In genomic region chr6:7312616-7313504, GRCh38 we compare ENCODE assay signal across 1 cellular context.
TF ChIP-seq lines count a peak whose summit lies in the region.

TSS of gene SSR1 (minus strand) at chr6:7313199. CDS start at chr6:7313120, 79 bp downstream.

TF ChIP-seq in HEK293, 187 proteins besides CTCF, POLR2A, EP300 and RAD21 (continued from another document and continues in another):
- TF ChIP-seq, protein P1, sequence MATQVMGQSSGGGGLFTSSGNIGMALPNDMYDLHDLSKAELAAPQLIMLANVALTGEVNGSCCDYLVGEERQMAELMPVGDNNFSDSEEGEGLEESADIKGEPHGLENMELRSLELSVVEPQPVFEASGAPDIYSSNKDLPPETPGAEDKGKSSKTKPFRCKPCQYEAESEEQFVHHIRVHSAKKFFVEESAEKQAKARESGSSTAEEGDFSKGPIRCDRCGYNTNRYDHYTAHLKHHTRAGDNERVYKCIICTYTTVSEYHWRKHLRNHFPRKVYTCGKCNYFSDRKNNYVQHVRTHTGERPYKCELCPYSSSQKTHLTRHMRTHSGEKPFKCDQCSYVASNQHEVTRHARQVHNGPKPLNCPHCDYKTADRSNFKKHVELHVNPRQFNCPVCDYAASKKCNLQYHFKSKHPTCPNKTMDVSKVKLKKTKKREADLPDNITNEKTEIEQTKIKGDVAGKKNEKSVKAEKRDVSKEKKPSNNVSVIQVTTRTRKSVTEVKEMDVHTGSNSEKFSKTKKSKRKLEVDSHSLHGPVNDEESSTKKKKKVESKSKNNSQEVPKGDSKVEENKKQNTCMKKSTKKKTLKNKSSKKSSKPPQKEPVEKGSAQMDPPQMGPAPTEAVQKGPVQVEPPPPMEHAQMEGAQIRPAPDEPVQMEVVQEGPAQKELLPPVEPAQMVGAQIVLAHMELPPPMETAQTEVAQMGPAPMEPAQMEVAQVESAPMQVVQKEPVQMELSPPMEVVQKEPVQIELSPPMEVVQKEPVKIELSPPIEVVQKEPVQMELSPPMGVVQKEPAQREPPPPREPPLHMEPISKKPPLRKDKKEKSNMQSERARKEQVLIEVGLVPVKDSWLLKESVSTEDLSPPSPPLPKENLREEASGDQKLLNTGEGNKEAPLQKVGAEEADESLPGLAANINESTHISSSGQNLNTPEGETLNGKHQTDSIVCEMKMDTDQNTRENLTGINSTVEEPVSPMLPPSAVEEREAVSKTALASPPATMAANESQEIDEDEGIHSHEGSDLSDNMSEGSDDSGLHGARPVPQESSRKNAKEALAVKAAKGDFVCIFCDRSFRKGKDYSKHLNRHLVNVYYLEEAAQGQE (tag by site-specific recombination; IDR thresholded peaks at IDR 0.05): no peak
- TF ChIP-seq SP2 (tag by site-specific recombination; IDR thresholded peaks at IDR 0.05) (peak; percentile 94), ZNF302 (tag by site-specific recombination; IDR thresholded peaks at IDR 0.05; ENCODE audit: low read depth) (no peak), ZBTB48 (tag by site-specific recombination; IDR thresholded peaks at IDR 0.05) (peak; percentile 17; the same call in 1 of the 2 replicates), ZNF175 (tag by site-specific recombination; IDR thresholded peaks at IDR 0.05) (no peak), GLIS1 (tag by site-specific recombination; IDR thresholded peaks at IDR 0.05) (peak; percentile 27; the same call in 1 of the 2 replicates), ZNF600 (tag by site-specific recombination; IDR thresholded peaks at IDR 0.05) (peak; percentile 35; the same call in 1 of the 2 replicates), HOXA7 (CRISPR knock-in tag; IDR thresholded peaks at IDR 0.05; ENCODE audit: borderline replicate concordance) (no peak), FEZF1 (tag by site-specific recombination; IDR thresholded peaks at IDR 0.05) (peak; percentile 82), PRDM10 (tag by site-specific recombination; IDR thresholded peaks at IDR 0.05) (peak; percentile 34; the same call in 1 of the 2 replicates), GLI4 (tag by site-specific recombination; IDR thresholded peaks at IDR 0.05) (no peak), ZBTB26 (tag by site-specific recombination; optimal IDR thresholded peaks at IDR 0.05) (peak; percentile 85), ZNF416 (tag by site-specific recombination; IDR thresholded peaks at IDR 0.05) (no peak), ZNF404 (tag by site-specific recombination; IDR thresholded peaks at IDR 0.05) (no peak), ZEB2 (tag by site-specific recombination; IDR thresholded peaks at IDR 0.05) (peak; percentile 92), ZNF341 (tag by site-specific recombination; IDR thresholded peaks at IDR 0.05; ENCODE audit: low read depth) (peak; percentile 45), ZNF585B (tag by site-specific recombination; IDR thresholded peaks at IDR 0.05) (0 out of 2 replicates have a peak, but pooled peaks have one; percentile 14), ZBTB11 (tag by site-specific recombination; conservative IDR thresholded peaks at IDR 0.05; ENCODE audit: low read depth) (peak; percentile 74), ZNF146 (tag by site-specific recombination; IDR thresholded peaks at IDR 0.05) (no peak), ZNF19 (tag by site-specific recombination; IDR thresholded peaks at IDR 0.05; ENCODE audit: low read depth) (no peak), ZNF148 (tag by site-specific recombination; IDR thresholded peaks at IDR 0.05; ENCODE audit: borderline replicate concordance) (no peak), ZNF777 (tag by site-specific recombination; IDR thresholded peaks at IDR 0.05; ENCODE audit: borderline replicate concordance) (no peak), ZNF426 (tag by site-specific recombination; IDR thresholded peaks at IDR 0.05) (no peak), ZNF391 (tag by site-specific recombination; IDR thresholded peaks at IDR 0.05; ENCODE audit: borderline replicate concordance, low read depth) (no peak), ZNF560 (tag by site-specific recombination; IDR thresholded peaks at IDR 0.05; ENCODE audit: borderline replicate concordance) (no peak), OVOL3 (tag by site-specific recombination; IDR thresholded peaks at IDR 0.05) (no peak), ZNF248 (tag by site-specific recombination; IDR thresholded peaks at IDR 0.05) (no peak), ZNF837 (tag by site-specific recombination; IDR thresholded peaks at IDR 0.05) (no peak), ZNF571 (tag by site-specific recombination; IDR thresholded peaks at IDR 0.05) (no peak), MEIS1 (CRISPR knock-in tag; IDR thresholded peaks at IDR 0.05; ENCODE audit: borderline replicate concordance) (no peak), ZNF24 (tag by site-specific recombination; IDR thresholded peaks at IDR 0.05) (no peak; the same call in 1 of the 2 replicates), ZNF629 (tag by site-specific recombination; IDR thresholded peaks at IDR 0.05) (peak; percentile 52)
- TF ChIP-seq, protein P2, sequence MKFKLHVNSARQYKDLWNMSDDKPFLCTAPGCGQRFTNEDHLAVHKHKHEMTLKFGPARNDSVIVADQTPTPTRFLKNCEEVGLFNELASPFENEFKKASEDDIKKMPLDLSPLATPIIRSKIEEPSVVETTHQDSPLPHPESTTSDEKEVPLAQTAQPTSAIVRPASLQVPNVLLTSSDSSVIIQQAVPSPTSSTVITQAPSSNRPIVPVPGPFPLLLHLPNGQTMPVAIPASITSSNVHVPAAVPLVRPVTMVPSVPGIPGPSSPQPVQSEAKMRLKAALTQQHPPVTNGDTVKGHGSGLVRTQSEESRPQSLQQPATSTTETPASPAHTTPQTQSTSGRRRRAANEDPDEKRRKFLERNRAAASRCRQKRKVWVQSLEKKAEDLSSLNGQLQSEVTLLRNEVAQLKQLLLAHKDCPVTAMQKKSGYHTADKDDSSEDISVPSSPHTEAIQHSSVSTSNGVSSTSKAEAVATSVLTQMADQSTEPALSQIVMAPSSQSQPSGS (tag by site-specific recombination; IDR thresholded peaks at IDR 0.05; ENCODE audit: low read depth): no peak
- TF ChIP-seq, protein P3, sequence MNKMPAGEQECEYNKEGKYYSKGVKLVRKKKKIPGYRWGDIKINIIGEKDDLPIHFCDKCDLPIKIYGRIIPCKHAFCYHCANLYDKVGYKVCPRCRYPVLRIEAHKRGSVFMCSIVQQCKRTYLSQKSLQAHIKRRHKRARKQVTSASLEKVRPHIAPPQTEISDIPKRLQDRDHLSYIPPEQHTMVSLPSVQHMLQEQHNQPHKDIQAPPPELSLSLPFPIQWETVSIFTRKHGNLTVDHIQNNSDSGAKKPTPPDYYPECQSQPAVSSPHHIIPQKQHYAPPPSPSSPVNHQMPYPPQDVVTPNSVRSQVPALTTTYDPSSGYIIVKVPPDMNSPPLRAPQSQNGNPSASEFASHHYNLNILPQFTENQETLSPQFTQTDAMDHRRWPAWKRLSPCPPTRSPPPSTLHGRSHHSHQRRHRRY (tag by site-specific recombination; IDR thresholded peaks at IDR 0.05): no peak
- TF ChIP-seq, protein P4, sequence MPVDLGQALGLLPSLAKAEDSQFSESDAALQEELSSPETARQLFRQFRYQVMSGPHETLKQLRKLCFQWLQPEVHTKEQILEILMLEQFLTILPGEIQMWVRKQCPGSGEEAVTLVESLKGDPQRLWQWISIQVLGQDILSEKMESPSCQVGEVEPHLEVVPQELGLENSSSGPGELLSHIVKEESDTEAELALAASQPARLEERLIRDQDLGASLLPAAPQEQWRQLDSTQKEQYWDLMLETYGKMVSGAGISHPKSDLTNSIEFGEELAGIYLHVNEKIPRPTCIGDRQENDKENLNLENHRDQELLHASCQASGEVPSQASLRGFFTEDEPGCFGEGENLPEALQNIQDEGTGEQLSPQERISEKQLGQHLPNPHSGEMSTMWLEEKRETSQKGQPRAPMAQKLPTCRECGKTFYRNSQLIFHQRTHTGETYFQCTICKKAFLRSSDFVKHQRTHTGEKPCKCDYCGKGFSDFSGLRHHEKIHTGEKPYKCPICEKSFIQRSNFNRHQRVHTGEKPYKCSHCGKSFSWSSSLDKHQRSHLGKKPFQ (tag by site-specific recombination; IDR thresholded peaks at IDR 0.05): no peak
